In genomic region chr17:14203392-14203791, GRCh38 we compare ENCODE assay signal across 14 cellular contexts. TPM values are rescaled to one million over a fixed set of nuclear protein-coding genes. Genes with fewer than 3 reads are reported as not detected.
DNase-seq lines count a peak whose midpoint lies in the region; ATAC-seq, FAIRE-seq and TF ChIP-seq lines count a peak whose summit lies in the region.
"Had no signal": no experiment of that assay in that cellular context is flagged by ENCODE, and none has a peak within 500 bp of the region (broad histone marks: within the 10 kb centered on the region; RNA-seq: fewer than 3 reads in every experiment).

No MANE protein-coding gene starts in this region.

- no peak for TF ChIP-seq POLR2A in endothelial cell of umbilical vein (IDR thresholded peaks at IDR 0.05; ENCODE audit: low read depth, low read length)

- no TSS peak for BruUV-seq in endothelial cell of umbilical vein (replicated peaks; lab: Mats Ljungman, UMichigan)

- DNase-seq in stimulated activated CD4-positive, alpha-beta T cell treated with anti-CD3 and anti-CD28 coated beads, Interleukin-15, amount 100 ng/mL, for 24 hours, result peak; percentile 45
- no peak for DNase-seq in stimulated activated CD4-positive, alpha-beta T cell treated with anti-CD3 and anti-CD28 coated beads, Interleukin-2, amount 100 ng/mL, for 48 hours
- DNase-seq in WTC11 (ENCODE audit: low spot score) (no peak), endothelial cell of umbilical vein (ENCODE audit: low read depth, low spot score) (no peak), type B pancreatic cell (ENCODE audit: extremely low spot score, unreplicated experiment) (no peak), dedifferentiated amniotic fluid mesenchymal stem cell (ENCODE audit: extremely low spot score) (no peak), NCI-H146 treated with DMSO at 0.1 percent for 48 hours (lab: John Stamatoyannopoulos, UW; ENCODE audit: unreplicated experiment) (no peak)
- DNase-seq: DMS153, NCI-H2107, tibial artery had no signal

- no peaks in the 10 kb centered on the region for H3K9me1 ChIP-seq in endothelial cell of umbilical vein (replicated peaks; ENCODE audit: control insufficient read depth, extremely low read depth, insufficient read depth, low read length)

- no peak overlapping the region for H3K4me3 ChIP-seq in endothelial cell of umbilical vein (replicated peaks in 1 of 3; ENCODE audit: insufficient read depth in 1 of 3, low read depth in 1 of 3, low read length in 3 of 3)
- H3K4me3 ChIP-seq: skin epidermis, tibial artery had no signal

- no peaks in the 10 kb centered on the region; the same call in 1 of the 2 replicates for H3K36me3 Mint-ChIP-seq in WTC11
- peaks cover 37% of the 10 kb centered on the region for H3K36me3 Mint-ChIP-seq in type B pancreatic cell

- no peaks in the 10 kb centered on the region for H3K9me3 ChIP-seq in endothelial cell of umbilical vein (replicated peaks; ENCODE audit: control insufficient read depth, insufficient read depth, low read length)
- H3K9me3 ChIP-seq: tibial artery had no signal

- no peak for TF ChIP-seq CTCF in WTC11 (IDR thresholded peaks at IDR 0.05)
- TF ChIP-seq CTCF in endothelial cell of umbilical vein (IDR thresholded peaks at IDR 0.05; ENCODE audit: extremely low read depth in 1 of 2, insufficient read depth in 1 of 2, low read depth in 1 of 2, low read length in 2 of 2), result peak; percentile 1 to 10
- TF ChIP-seq CTCF in type B pancreatic cell (conservative IDR thresholded peaks at IDR 0.05), result peak; percentile 57

- H3K9ac ChIP-seq in endothelial cell of umbilical vein (replicated peaks; ENCODE audit: extremely low read depth, insufficient read depth, low read length), result no peak overlapping the region

- H3K4me3 Mint-ChIP-seq in WTC11, result no peak overlapping the region
- no peak overlapping the region for H3K4me3 Mint-ChIP-seq in type B pancreatic cell

- H3K79me2 ChIP-seq in endothelial cell of umbilical vein (ENCODE audit: control insufficient read depth, insufficient read depth, low read length), result no peaks in the 10 kb centered on the region

- no peak overlapping the region for H3K27ac ChIP-seq in endothelial cell of umbilical vein (ENCODE audit: insufficient read depth, low read depth, low read length)
- H3K27ac ChIP-seq: tibial artery had no signal

- CTCF ChIA-PET in WTC11 (lab: Charles Lee), result interaction anchor here (0.6 to 1.1 kb wide), 9 partner anchors 15 to 681 kb away, joined by 3 to 6 read pairs (median 4); partner anchors contain the start of gene HS3ST3B1
- CTCF ChIA-PET in endothelial cell of umbilical vein (lab: Charles Lee), result interaction anchor here (1.1 kb wide), 1 partner anchor 8 kb away, joined by 3 read pairs; no protein-coding TSS in a partner anchor

- FAIRE-seq in endothelial cell of umbilical vein (lab: Jason Lieb, UNC), result no peak
- FAIRE-seq: colon had no signal

- no peaks in the 10 kb centered on the region for H4K20me1 ChIP-seq in endothelial cell of umbilical vein (replicated peaks; ENCODE audit: control insufficient read depth, extremely low read depth, insufficient read depth, low read length)

- peaks cover 7% of the 10 kb centered on the region for H3K4me1 ChIP-seq in endothelial cell of umbilical vein (ENCODE audit: control insufficient read depth, extremely low read depth, insufficient read depth, low read length)
- H3K4me1 ChIP-seq: tibial artery had no signal

- no peaks in the 10 kb centered on the region for H3K27me3 ChIP-seq in endothelial cell of umbilical vein (ENCODE audit: control insufficient read depth in 2 of 2, insufficient read depth in 2 of 2, low read length in 2 of 2)
- H3K27me3 ChIP-seq: tibial artery had no signal

- no peak overlapping the region for H2AFZ ChIP-seq in endothelial cell of umbilical vein (ENCODE audit: low read depth, low read length)

- H3K4me1 Mint-ChIP-seq in WTC11, result peaks cover 8% of the 10 kb centered on the region
- peaks cover 17% of the 10 kb centered on the region for H3K4me1 Mint-ChIP-seq in type B pancreatic cell (ENCODE audit: unreplicated experiment)

- peak overlapping the region; percentile 28; the same call in 1 of the 2 replicates for H3K27ac Mint-ChIP-seq in WTC11
- no peak overlapping the region for H3K27ac Mint-ChIP-seq in type B pancreatic cell

- H3K27me3 Mint-ChIP-seq in WTC11 (ENCODE audit: low read depth) (no peaks in the 10 kb centered on the region), type B pancreatic cell (no peaks in the 10 kb centered on the region)

- peak; percentile 63 for ATAC-seq in WTC11
- ATAC-seq in HG03432 (IDR thresholded peaks at IDR 0.05; ENCODE audit: unreplicated experiment), result no peak

- dilution Hi-C loops in endothelial cell of umbilical vein (cut with MboI; ENCODE audit: extremely low pct_ligation_motif_present, low sequenced_read_pairs), result no loop called here

- no peaks in the 10 kb centered on the region for H3K36me3 ChIP-seq in endothelial cell of umbilical vein (ENCODE audit: control insufficient read depth in 2 of 2, extremely low read depth in 1 of 2, insufficient read depth in 2 of 2, low read length in 2 of 2)

- intact Hi-C loops in endothelial cell of umbilical vein (cut with micrococcal nuclease), result no loop called here

- H3K4me2 ChIP-seq in endothelial cell of umbilical vein (ENCODE audit: insufficient read depth, low read length), result no peak overlapping the region

- POLR2A ChIA-PET in WTC11 (lab: Charles Lee) (no interaction called here), endothelial cell of umbilical vein (lab: Charles Lee) (no interaction called here)

- H3K9me3 Mint-ChIP-seq in WTC11 (no peaks in the 10 kb centered on the region), type B pancreatic cell (no peaks in the 10 kb centered on the region)

TF ChIP-seq in WTC11, 78 proteins besides CTCF, POLR2A, EP300 and RAD21:
- TF ChIP-seq AR (CRISPR knock-in tag; IDR thresholded peaks at IDR 0.05), result no peak

TF ChIP-seq in endothelial cell of umbilical vein, 7 proteins besides CTCF, POLR2A, EP300 and RAD21:
- TF ChIP-seq MAX (IDR thresholded peaks at IDR 0.05; ENCODE audit: insufficient read depth, insufficient read length) (no peak), FOS (IDR thresholded peaks at IDR 0.05; ENCODE audit: borderline replicate concordance, insufficient read depth, low read length) (no peak), MYC (IDR thresholded peaks at IDR 0.05; ENCODE audit: low read depth, low read length) (no peak), EZH2 (IDR thresholded peaks at IDR 0.05; ENCODE audit: borderline replicate concordance, low read depth, low read length, severe bottlenecking) (no peak), JUN (IDR thresholded peaks at IDR 0.05; ENCODE audit: borderline replicate concordance, insufficient read depth, insufficient read length, low read depth) (no peak), GATA2 (IDR thresholded peaks at IDR 0.05; ENCODE audit: insufficient read depth, insufficient read length, low read depth, low read length) (no peak), POLR2AphosphoS5 (IDR thresholded peaks at IDR 0.05; ENCODE audit: insufficient read depth, low read depth, low read length) (no peak)

RNA-seq across cellular contexts. Expression of gene CDRT15, which starts 33.3 kb away (rescaled TPM):
- not detected in 3 replicates for total RNA-seq in WTC11 (2021)
- total RNA-seq in endothelial cell of umbilical vein, result not detected in 2 replicates
- polyA plus RNA-seq in endothelial cell of umbilical vein, result not detected in 2 replicates
- not detected in 2 replicates for polyA plus RNA-seq in endothelial cell of umbilical vein (2011; cell fraction: cytosol; rRNA removed)
- not detected in 2 replicates for polyA plus RNA-seq in endothelial cell of umbilical vein (2011; cell fraction: nucleus; rRNA removed)
- polyA plus RNA-seq in endothelial cell of umbilical vein (2012), result not detected in 2 replicates
- not detected in 2 replicates for polyA minus RNA-seq in endothelial cell of umbilical vein
- polyA minus RNA-seq in endothelial cell of umbilical vein (2011; cell fraction: cytosol; rRNA and poly(A)+ RNA removed), result not detected
- not detected in 2 replicates for polyA minus RNA-seq in endothelial cell of umbilical vein (2011; cell fraction: nucleus; rRNA and poly(A)+ RNA removed)
- not detected in 2 replicates for total RNA-seq in type B pancreatic cell (ENCODE audit: low replicate concordance)
- total RNA-seq: T-helper 2 cell treated with Interferon-gamma antibody and Interleukin-4, amounts not matched to agents 100 ng/mL and 5 ng/mL, for 36 hours had no signal
